ENCODE assay signal across 10 cellular contexts in genomic region chr7:159038066-159038465, GRCh38.
"Had no signal": no experiment of that assay in that cellular context is flagged by ENCODE, and none has a peak within 500 bp of the region (broad histone marks: within the 10 kb centered on the region; RNA-seq: fewer than 3 reads in every experiment).

No MANE protein-coding gene starts in this region.

- H3K4me3 Mint-ChIP-seq: activated B cell treated with CpG ODN at 0.5 μM for 24 hours; activated naive CD8-positive, alpha-beta T cell treated with anti-CD3 and anti-CD28 coated beads for 36 hours; activated T-cell treated with anti-CD3 and anti-CD28 coated beads, Interleukin-2, amount 50 U/mL, for 72 hours; stimulated activated effector memory CD8-positive, alpha-beta T cell treated with anti-CD3 and anti-CD28 coated beads, Interleukin-12 subunit alpha, Interleukin-12 subunit beta, amount 100 ng/mL, for 72 hours; T-helper 17 cell had no signal

- ATAC-seq: activated T-cell treated with anti-CD3 and anti-CD28 coated beads, Interleukin-2, amount 50 U/mL, for 72 hours; foreskin keratinocyte; stimulated activated effector memory CD8-positive, alpha-beta T cell treated with anti-CD3 and anti-CD28 coated beads, Interleukin-12 subunit alpha, Interleukin-12 subunit beta, amount 100 ng/mL, for 72 hours; T-helper 17 cell had no signal

- H3K9me3 Mint-ChIP-seq: activated B cell treated with CpG ODN at 0.5 μM for 24 hours; activated naive CD8-positive, alpha-beta T cell treated with anti-CD3 and anti-CD28 coated beads for 36 hours; activated T-cell treated with anti-CD3 and anti-CD28 coated beads, Interleukin-2, amount 50 U/mL, for 72 hours; stimulated activated effector memory CD8-positive, alpha-beta T cell treated with anti-CD3 and anti-CD28 coated beads, Interleukin-12 subunit alpha, Interleukin-12 subunit beta, amount 100 ng/mL, for 72 hours had no signal

- H3K36me3 Mint-ChIP-seq: stimulated activated effector memory CD8-positive, alpha-beta T cell treated with anti-CD3 and anti-CD28 coated beads, Interleukin-12 subunit alpha, Interleukin-12 subunit beta, amount 100 ng/mL, for 72 hours had no signal

- H3K4me1 ChIP-seq: foreskin keratinocyte, tibial nerve had no signal

- H3K27me3 ChIP-seq: foreskin keratinocyte, tibial nerve had no signal

- H3K9me3 ChIP-seq: esophagus squamous epithelium, tibial nerve had no signal

- H3K27ac ChIP-seq: esophagus squamous epithelium, foreskin keratinocyte, tibial nerve had no signal

- H3K4me1 Mint-ChIP-seq: activated B cell treated with CpG ODN at 0.5 μM for 24 hours; stimulated activated effector memory CD8-positive, alpha-beta T cell treated with anti-CD3 and anti-CD28 coated beads, Interleukin-12 subunit alpha, Interleukin-12 subunit beta, amount 100 ng/mL, for 72 hours; T-helper 17 cell had no signal

- H3K27ac Mint-ChIP-seq: activated B cell treated with CpG ODN at 0.5 μM for 24 hours; activated naive CD8-positive, alpha-beta T cell treated with anti-CD3 and anti-CD28 coated beads for 36 hours; activated T-cell treated with anti-CD3 and anti-CD28 coated beads, Interleukin-2, amount 50 U/mL, for 72 hours; stimulated activated effector memory CD8-positive, alpha-beta T cell treated with anti-CD3 and anti-CD28 coated beads, Interleukin-12 subunit alpha, Interleukin-12 subunit beta, amount 100 ng/mL, for 72 hours; T-helper 17 cell had no signal

- H3K36me3 ChIP-seq: esophagus squamous epithelium, tibial nerve had no signal

- DNase-seq: activated B cell treated with CpG ODN at 0.5 μM for 24 hours; activated CD4-positive, alpha-beta T cell treated with anti-CD3 and anti-CD28 coated beads, Interleukin-2, amount 50 U/mL, for 1 hour; activated gamma-delta T cell treated with Interleukin-2 at 50 U/mL for 16 hours; activated naive CD8-positive, alpha-beta T cell treated with anti-CD3 and anti-CD28 coated beads for 36 hours; activated T-cell treated with anti-CD3 and anti-CD28 coated beads, Interleukin-2, amount 50 U/mL, for 72 hours; esophagus squamous epithelium; foreskin keratinocyte; T-helper 17 cell had no signal

- H3K4me3 ChIP-seq: esophagus squamous epithelium, tibial nerve had no signal
